In genomic region chr7:82701941-82702340, GRCh38 we compare ENCODE assay signal across 22 cellular contexts.
"Had no signal": no experiment of that assay in that cellular context is flagged by ENCODE, and none has a peak within 500 bp of the region (broad histone marks: within the 10 kb centered on the region; RNA-seq: fewer than 3 reads in every experiment).

No MANE protein-coding gene starts in this region.

- FAIRE-seq: islet of Langerhans had no signal

- ATAC-seq: activated CD4-positive, alpha-beta T cell treated with anti-CD3 and anti-CD28 coated beads for 36 hours; left cardiac atrium; lower lobe of right lung; natural killer cell; right lobe of liver; stimulated activated naive CD8-positive, alpha-beta T cell treated with anti-CD3 and anti-CD28 coated beads, Interleukin-15, amount 100 ng/mL, for 72 hours; WTC11 had no signal

- H3K4me3 ChIP-seq: lower lobe of right lung, right lobe of liver, smooth muscle cell, thoracic aorta, upper lobe of left lung had no signal

- H3K9me3 Mint-ChIP-seq: brain; endodermal cell; natural killer cell; stimulated activated naive CD8-positive, alpha-beta T cell treated with anti-CD3 and anti-CD28 coated beads, Interleukin-15, amount 100 ng/mL, for 72 hours; T-helper 2 cell treated with Interferon-gamma antibody and Interleukin-4, amounts not matched to agents 5 μg/mL and 100 μg/mL, for 36 hours; WTC11 had no signal

- H3K27ac ChIP-seq: epithelial cell of prostate, lower lobe of right lung, neutrophil, parathyroid adenoma, right lobe of liver, thoracic aorta, upper lobe of left lung had no signal

- DNase-seq: activated CD4-positive, alpha-beta T cell treated with anti-CD3 and anti-CD28 coated beads for 36 hours; activated CD4-positive, alpha-beta T cell treated with anti-CD3 and anti-CD28 coated beads, Interleukin-2, amount 50 U/mL, for 48 hours; amniotic stem cell; caudate nucleus; endodermal cell; left cardiac atrium; lower lobe of right lung; natural killer cell; right lobe of liver; stimulated activated CD4-positive, alpha-beta T cell treated with anti-CD3 and anti-CD28 coated beads, Interleukin-4, amount 100 ng/mL, for 1 hour; stimulated activated naive CD8-positive, alpha-beta T cell treated with anti-CD3 and anti-CD28 coated beads, Interleukin-15, amount 100 ng/mL, for 72 hours; upper lobe of left lung had no signal

- H3K27ac Mint-ChIP-seq: activated CD4-positive, alpha-beta T cell treated with anti-CD3 and anti-CD28 coated beads for 36 hours; activated naive CD8-positive, alpha-beta T cell; brain; endodermal cell; natural killer cell; T-helper 2 cell treated with Interferon-gamma antibody and Interleukin-4, amounts not matched to agents 5 μg/mL and 100 μg/mL, for 36 hours; WTC11 had no signal

- H3K9ac ChIP-seq: parathyroid adenoma had no signal

- H3K36me3 ChIP-seq: lower lobe of right lung, neutrophil, right lobe of liver, thoracic aorta, upper lobe of left lung had no signal

- H3K4me3 Mint-ChIP-seq: activated CD4-positive, alpha-beta T cell treated with anti-CD3 and anti-CD28 coated beads for 36 hours; activated naive CD8-positive, alpha-beta T cell; brain; endodermal cell; natural killer cell; stimulated activated naive CD8-positive, alpha-beta T cell treated with anti-CD3 and anti-CD28 coated beads, Interleukin-15, amount 100 ng/mL, for 72 hours; T-helper 2 cell treated with Interferon-gamma antibody and Interleukin-4, amounts not matched to agents 5 μg/mL and 100 μg/mL, for 36 hours; WTC11 had no signal

- H3K27me3 Mint-ChIP-seq: activated CD4-positive, alpha-beta T cell treated with anti-CD3 and anti-CD28 coated beads for 36 hours; activated naive CD8-positive, alpha-beta T cell; stimulated activated naive CD8-positive, alpha-beta T cell treated with anti-CD3 and anti-CD28 coated beads, Interleukin-15, amount 100 ng/mL, for 72 hours had no signal

- H3K27me3 ChIP-seq: neutrophil, right lobe of liver, upper lobe of left lung had no signal

- H3K4me1 Mint-ChIP-seq: activated CD4-positive, alpha-beta T cell treated with anti-CD3 and anti-CD28 coated beads for 36 hours; endodermal cell; natural killer cell; stimulated activated naive CD8-positive, alpha-beta T cell treated with anti-CD3 and anti-CD28 coated beads, Interleukin-15, amount 100 ng/mL, for 72 hours had no signal

- H3K9me3 ChIP-seq: lower lobe of right lung, neutrophil, right lobe of liver, thoracic aorta, upper lobe of left lung had no signal

- H3K36me3 Mint-ChIP-seq: activated naive CD8-positive, alpha-beta T cell; brain; natural killer cell; WTC11 had no signal
